In genomic region chr22:32584650-32585049, GRCh38 we compare ENCODE assay signal across 15 cellular contexts.
DNase-seq lines count a peak whose midpoint lies in the region; ATAC-seq and TF ChIP-seq lines count a peak whose summit lies in the region.
"Had no signal": no experiment of that assay in that cellular context is flagged by ENCODE, and none has a peak within 500 bp of the region (broad histone marks: within the 10 kb centered on the region; RNA-seq: fewer than 3 reads in every experiment).

No MANE protein-coding gene starts in this region.

- DNase-seq in EL, result peak; percentile 51
- DNase-seq in astrocyte of the hippocampus (ENCODE audit: low read depth, low spot score), result peak; percentile 51
- no peak for DNase-seq in heart left ventricle
- DNase-seq in smooth muscle cell (lab: John Stamatoyannopoulos, UW; ENCODE audit: unreplicated experiment), result no peak
- no peak for DNase-seq in activated CD4-positive, CD25-positive, alpha-beta regulatory T cell treated with anti-CD3 and anti-CD28 coated beads, Interleukin-2, amount 50 U/mL, for 72 hours
- DNase-seq in NCI-H1105 treated with DMSO at 0.1 percent for 48 hours (lab: John Stamatoyannopoulos, UW), result no peak
- no peak for DNase-seq in left lung
- no peak for DNase-seq in stimulated activated CD4-positive, alpha-beta T cell treated with anti-CD3 and anti-CD28 coated beads, Interleukin-4, amount 100 ng/mL, for 1 hour
- DNase-seq: activated CD8-positive, alpha-beta memory T cell treated with anti-CD3 and anti-CD28 coated beads, Interleukin-2, amount 10 ng/mL, durations not matched to agents 7 days and 5 days; activated naive CD4-positive, alpha-beta T cell treated with anti-CD3 and anti-CD28 coated beads for 36 hours; CD8-positive, alpha-beta memory T cell; GDM1; NCI-H2171 treated with DMSO at 0.1 percent for 48 hours; ovary had no signal

- H3K4me1 ChIP-seq in heart left ventricle (peaks cover 0 to 26% (median 8%) of the 10 kb centered on the region in 12 donors), smooth muscle cell (ENCODE audit: low read depth) (peaks cover 11% of the 10 kb centered on the region), left lung (peaks cover 4 to 16% of the 10 kb centered on the region in 2 donors)

- H3K27ac ChIP-seq in heart left ventricle, result peak overlapping the region in 5 of 12 donors; percentile 20 to 31 (median 24)
- H3K27ac ChIP-seq in smooth muscle cell (ENCODE audit: low read depth), result peak overlapping the region; percentile 20
- no peak overlapping the region for H3K27ac ChIP-seq in left lung
- H3K27ac ChIP-seq: ovary had no signal

- intact Hi-C loops in heart left ventricle (cut with DNase I), result no loop called here
- intact Hi-C loops in left lung (cut with DNase I), result no loop called here

- ATAC-seq in heart left ventricle (peak in 3 of 4 donors; percentile 14 to 49 (median 38)), left lung (no peak)
- ATAC-seq: activated CD8-positive, alpha-beta memory T cell treated with anti-CD3 and anti-CD28 coated beads, Interleukin-2, amount 10 ng/mL, durations not matched to agents 7 days and 5 days; SK-N-SH treated with all-trans-retinoic acid at 6 μM for 48 hours had no signal

- H3F3A ChIP-seq in smooth muscle cell (ENCODE audit: low read depth), result peaks cover 3% of the 10 kb centered on the region

- no peak overlapping the region for H3K9ac ChIP-seq in smooth muscle cell (ENCODE audit: low read depth)

- no peaks in the 10 kb centered on the region for H3K27me3 ChIP-seq in heart left ventricle
- no peaks in the 10 kb centered on the region for H3K27me3 ChIP-seq in smooth muscle cell (ENCODE audit: low read depth)
- no peaks in the 10 kb centered on the region for H3K27me3 ChIP-seq in left lung
- H3K27me3 ChIP-seq: ovary had no signal

- TF ChIP-seq POLR2A in heart left ventricle (IDR thresholded peaks at IDR 0.05), result no peak

- H2AFZ ChIP-seq in smooth muscle cell (ENCODE audit: low read depth), result no peak overlapping the region

- H3K4me3 ChIP-seq in heart left ventricle (no peak overlapping the region), smooth muscle cell (no peak overlapping the region), left lung (no peak overlapping the region)
- H3K4me3 ChIP-seq: ovary had no signal

- no peaks in the 10 kb centered on the region for H4K20me1 ChIP-seq in smooth muscle cell (ENCODE audit: low read depth)

- H3K4me2 ChIP-seq in smooth muscle cell, result no peak overlapping the region

- no peaks in the 10 kb centered on the region for H3K36me3 ChIP-seq in heart left ventricle
- H3K36me3 ChIP-seq in smooth muscle cell (ENCODE audit: low read depth), result no peaks in the 10 kb centered on the region
- H3K36me3 ChIP-seq in left lung, result no peaks in the 10 kb centered on the region
- H3K36me3 ChIP-seq: ovary had no signal

- no peaks in the 10 kb centered on the region for H3K79me2 ChIP-seq in smooth muscle cell (ENCODE audit: low read depth)

- TF ChIP-seq CTCF in heart left ventricle (IDR thresholded peaks at IDR 0.05) (no peak), smooth muscle cell (IDR thresholded peaks at IDR 0.05; ENCODE audit: borderline replicate concordance, insufficient read depth, poor library complexity, severe bottlenecking) (no peak), left lung (IDR thresholded peaks at IDR 0.05) (no peak)

- H3K9me3 ChIP-seq in heart left ventricle, result peaks cover 0 to 11% (median under 1%) of the 10 kb centered on the region in 12 donors
- H3K9me3 ChIP-seq in smooth muscle cell (replicated peaks; ENCODE audit: low read depth), result no peaks in the 10 kb centered on the region
- H3K9me3 ChIP-seq in left lung, result peaks cover 0 to 4% of the 10 kb centered on the region in 2 donors
- H3K9me3 ChIP-seq: ovary had no signal

Comparison
In these comparisons a context has a peak if more than half of its experiments do, and no peak if none do; other contexts are left out.
1. DNase-seq: peak in EL (single experiment) and astrocyte of the hippocampus (single experiment); none in heart left ventricle (0 of 5), smooth muscle cell (single experiment), activated CD4-positive, CD25-positive, alpha-beta regulatory T cell treated with anti-CD3 and anti-CD28 coated beads, Interleukin-2, amount 50 U/mL, for 72 hours (single experiment), NCI-H1105 treated with DMSO at 0.1 percent for 48 hours (single experiment), left lung (0 of 2) and stimulated activated CD4-positive, alpha-beta T cell treated with anti-CD3 and anti-CD28 coated beads, Interleukin-4, amount 100 ng/mL, for 1 hour (single experiment).